In the genomic region with DNA sequence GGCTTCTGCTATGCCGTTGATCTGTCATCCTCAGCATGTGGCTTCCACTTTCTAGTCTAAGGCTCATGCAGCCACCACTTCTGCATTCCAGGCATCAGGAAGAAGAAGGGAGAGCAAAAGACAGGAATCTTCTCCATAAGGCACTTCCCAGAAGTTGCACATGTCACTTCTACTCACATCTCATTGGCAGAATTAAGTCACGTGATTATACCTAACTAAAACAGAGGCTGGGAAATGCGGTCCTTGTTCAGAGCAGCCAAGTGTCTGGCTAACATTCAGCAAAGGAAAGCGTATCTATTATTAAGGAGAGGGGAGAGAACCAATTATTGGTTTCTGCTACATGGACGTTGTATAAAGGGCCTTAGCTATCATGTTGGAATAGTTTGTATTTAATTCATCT, we compare ENCODE assay signal across 19 cellular contexts.
A peak's percentile ranks its signal among the peaks of the same experiment; 100 is the strongest.
DNase-seq lines count a peak whose midpoint lies in the region; ATAC-seq, FAIRE-seq and TF ChIP-seq lines count a peak whose summit lies in the region.
"Had no signal": no experiment of that assay in that cellular context is flagged by ENCODE, and none has a peak within 500 bp of the region (broad histone marks: within the 10 kb centered on the region; RNA-seq: fewer than 3 reads in every experiment).

No MANE protein-coding gene starts in this region.

- TF ChIP-seq CTCF in HepG2 (CRISPR knock-in tag; IDR thresholded peaks at IDR 0.05), result no peak
- no peak for TF ChIP-seq CTCF in right lobe of liver (IDR thresholded peaks at IDR 0.05)
- no peak for TF ChIP-seq CTCF in K562 (IDR thresholded peaks at IDR 0.05 in 2 of 3, conservative IDR thresholded peaks at IDR 0.05 in 1 of 3; ENCODE audit: insufficient read depth in 2 of 3, low read depth in 1 of 3, low read length in 3 of 3)
- TF ChIP-seq CTCF in neural progenitor cell (IDR thresholded peaks at IDR 0.05), result no peak

- DNase-seq in HepG2 (ENCODE audit: low spot score), result no peak
- DNase-seq in right lobe of liver, result no peak
- peak in 3 of 4 experiments; percentile 13 to 23 (median 19) for DNase-seq in K562 (ENCODE audit: extremely low read depth in 1 of 4, low spot score in 3 of 4)
- DNase-seq in neural progenitor cell (ENCODE audit: low spot score), result no peak
- DNase-seq in stimulated activated CD4-positive, alpha-beta T cell treated with anti-CD3 and anti-CD28 coated beads, Interleukin-12 subunit alpha, Interleukin-12 subunit beta, amount 100 ng/mL, for 4 hours, result no peak
- no peak for DNase-seq in stimulated activated CD4-positive, alpha-beta T cell treated with anti-CD3 and anti-CD28 coated beads, Interleukin-4, amount 100 ng/mL, for 24 hours
- DNase-seq in NK-92 treated with Interleukin-12 subunit alpha and Interleukin-12 subunit beta, amount 100 ng/mL, for 24 hours (lab: John Stamatoyannopoulos, UW), result no peak
- DNase-seq: CD8-positive, alpha-beta T cell; COR-L47; DMS153; GF-D8; GOT3; HFFc6; KG1 had no signal

- no peaks in the 10 kb centered on the region for H3K36me3 Mint-ChIP-seq in neural progenitor cell
- H3K36me3 Mint-ChIP-seq: CD14-positive monocyte; CD8-positive, alpha-beta T cell had no signal

- H3K4me1 ChIP-seq in HepG2 (ENCODE audit: insufficient read depth, low read length) (no peaks in the 10 kb centered on the region), right lobe of liver (no peaks in the 10 kb centered on the region), K562 (replicated peaks in 1 of 2; ENCODE audit: control insufficient read depth in 2 of 2, insufficient read depth in 2 of 2, low read length in 2 of 2) (no peaks in the 10 kb centered on the region), neural progenitor cell (peaks cover 13% of the 10 kb centered on the region)
- H3K4me1 ChIP-seq: HAP-1 had no signal

- H3K9me3 Mint-ChIP-seq in neural progenitor cell, result no peaks in the 10 kb centered on the region
- H3K9me3 Mint-ChIP-seq: CD8-positive, alpha-beta T cell had no signal

- peaks cover 50% of the 10 kb centered on the region for H3K4me1 Mint-ChIP-seq in neural progenitor cell

- CTCF ChIA-PET in HepG2 (lab: Yijun Ruan, JAX; ENCODE audit: low intra/inter-chr PET ratio, low total read pairs) (no interaction called here), K562 (lab: Yijun Ruan, JAX; ENCODE audit: low intra/inter-chr PET ratio) (no interaction called here)

- H4K20me1 ChIP-seq in HepG2 (ENCODE audit: insufficient read depth, low read length), result no peaks in the 10 kb centered on the region
- H4K20me1 ChIP-seq in K562 (replicated peaks; ENCODE audit: control insufficient read depth, insufficient read depth, low read length), result no peaks in the 10 kb centered on the region
- no peaks in the 10 kb centered on the region for H4K20me1 ChIP-seq in neural progenitor cell (ENCODE audit: low read depth)

- no peak for FAIRE-seq in HepG2 (lab: Jason Lieb, UNC)
- FAIRE-seq in K562 (lab: Jason Lieb, UNC), result no peak
- FAIRE-seq: D721Med had no signal

- ATAC-seq in HepG2, result no peak
- ATAC-seq in right lobe of liver, result no peak
- peak; percentile 51; the same call in 1 of the 3 replicates for ATAC-seq in K562
- ATAC-seq: CD8-positive, alpha-beta T cell had no signal

- intact Hi-C loops in HepG2 (cut with micrococcal nuclease; ENCODE audit: unreplicated experiment) (no loop called here), right lobe of liver (cut with DNase I) (no loop called here), K562 (cut with micrococcal nuclease) (no loop called here)

- TF ChIP-seq RAD21 in HepG2 (CRISPR knock-in tag; IDR thresholded peaks at IDR 0.05) (no peak), K562 (CRISPR knock-in tag; conservative IDR thresholded peaks at IDR 0.05 in 1 of 2, IDR thresholded peaks at IDR 0.05 in 1 of 2) (no peak)

- H3K9ac ChIP-seq in HepG2 (ENCODE audit: insufficient read depth, low read depth, low read length) (no peak overlapping the region), K562 (ENCODE audit: insufficient read depth in 1 of 2, low read depth in 2 of 2, low read length in 2 of 2) (no peak overlapping the region), neural progenitor cell (no peak overlapping the region)

- H3K4me3 Mint-ChIP-seq in neural progenitor cell, result no peak overlapping the region
- H3K4me3 Mint-ChIP-seq: CD8-positive, alpha-beta T cell; HFFc6 had no signal

- H3F3A ChIP-seq in neural progenitor cell (ENCODE audit: low read depth), result no peaks in the 10 kb centered on the region

- H3K27me3 Mint-ChIP-seq in neural progenitor cell (ENCODE audit: insufficient read depth, low read depth), result peaks cover 2% of the 10 kb centered on the region

- WGBS in HepG2 (ENCODE audit: low lambda C conversion rate), result 39% methylated on average over 5 of the region's 5 CpGs
- 73% methylated on average over 5 of the region's 5 CpGs for WGBS in right lobe of liver (ENCODE audit: insufficient coverage, low coverage, low lambda C conversion rate, missing lambda C conversion rate)
- WGBS in K562 (ENCODE audit: insufficient coverage, low coverage, missing lambda C conversion rate), result 5% methylated on average over 5 of the region's 5 CpGs

- TF ChIP-seq EP300 in HepG2 (IDR thresholded peaks at IDR 0.05; ENCODE audit: low read depth in 2 of 2, low read length in 2 of 2), result no peak
- TF ChIP-seq EP300 in HepG2 (CRISPR knock-in tag; IDR thresholded peaks at IDR 0.05; ENCODE audit: borderline replicate concordance), result no peak
- TF ChIP-seq EP300 in K562 (IDR thresholded peaks at IDR 0.05; ENCODE audit: low read length), result no peak

- no peak overlapping the region for H3K4me3 ChIP-seq in HepG2 (replicated peaks in 1 of 3; ENCODE audit: insufficient read depth in 1 of 3, low read depth in 2 of 3, low read length in 3 of 3)
- no peak overlapping the region for H3K4me3 ChIP-seq in right lobe of liver
- no peak overlapping the region for H3K4me3 ChIP-seq in K562
- H3K4me3 ChIP-seq in neural progenitor cell, result no peak overlapping the region
- H3K4me3 ChIP-seq: HAP-1 had no signal

- in situ Hi-C loops in HepG2 (cut with HindIII; ENCODE audit: extremely low pct_ligation_motif_present, low pct_unique_long_range_greater_than_20kb) (no loop called here), K562 (cut with MboI) (no loop called here)

- H3K36me3 ChIP-seq in HepG2 (replicated peaks in 1 of 2; ENCODE audit: control insufficient read depth in 1 of 2, insufficient read depth in 2 of 2, low read length in 2 of 2), result no peaks in the 10 kb centered on the region
- H3K36me3 ChIP-seq in right lobe of liver, result no peaks in the 10 kb centered on the region
- H3K36me3 ChIP-seq in K562 (ENCODE audit: control insufficient read depth, insufficient read depth, low read length), result no peaks in the 10 kb centered on the region
- H3K36me3 ChIP-seq in neural progenitor cell, result no peaks in the 10 kb centered on the region
- H3K36me3 ChIP-seq: HAP-1 had no signal

- POLR2A ChIA-PET in HepG2 (lab: Yijun Ruan, JAX), result no interaction called here
- POLR2A ChIA-PET in K562 (lab: Yijun Ruan, JAX), result no interaction called here

- TF ChIP-seq POLR2A in HepG2 (IDR thresholded peaks at IDR 0.05; ENCODE audit: insufficient read depth in 1 of 2, low read depth in 2 of 2, low read length in 2 of 2) (no peak), right lobe of liver (IDR thresholded peaks at IDR 0.05) (no peak), K562 (conservative IDR thresholded peaks at IDR 0.05) (no peak)

- H3K4me2 ChIP-seq in HepG2 (ENCODE audit: low read depth, low read length) (no peak overlapping the region), K562 (ENCODE audit: insufficient read depth, low read length) (peak overlapping the region; percentile 39; the same call in 1 of the 2 replicates), neural progenitor cell (no peak overlapping the region)

- H3K79me2 ChIP-seq in HepG2 (ENCODE audit: insufficient read depth, low read length) (no peaks in the 10 kb centered on the region), K562 (ENCODE audit: control insufficient read depth, insufficient read depth, low read length) (no peaks in the 10 kb centered on the region), neural progenitor cell (ENCODE audit: low read depth) (no peaks in the 10 kb centered on the region)

- no peak overlapping the region for H3K27ac ChIP-seq in HepG2 (ENCODE audit: extremely low read length, insufficient read depth, low read length)
- H3K27ac ChIP-seq in right lobe of liver, result no peak overlapping the region
- H3K27ac ChIP-seq in K562 (ENCODE audit: extremely low read depth, low read depth, low read length), result no peak overlapping the region
- no peak overlapping the region for H3K27ac ChIP-seq in neural progenitor cell
- H3K27ac ChIP-seq: 22Rv1, HL-60 had no signal

- H2AFZ ChIP-seq in HepG2 (ENCODE audit: low read length) (no peak overlapping the region), K562 (ENCODE audit: low read depth, low read length) (peak overlapping the region; percentile 56), neural progenitor cell (replicated peaks) (peak overlapping the region; percentile 28)

- H3K27me3 ChIP-seq in HepG2 (ENCODE audit: control insufficient read depth in 1 of 2, insufficient read depth in 2 of 2, low read length in 2 of 2), result peaks cover 0 to 7% of the 10 kb centered on the region in 2 experiments; a peak in 4 of 5 replicates
- H3K27me3 ChIP-seq in right lobe of liver, result no peaks in the 10 kb centered on the region
- H3K27me3 ChIP-seq in K562 (ENCODE audit: control insufficient read depth in 2 of 2, insufficient read depth in 2 of 2, low read length in 2 of 2), result peaks cover 11 to 13% of the 10 kb centered on the region in 2 experiments; a peak in 4 of 5 replicates
- no peaks in the 10 kb centered on the region for H3K27me3 ChIP-seq in neural progenitor cell

- no peak overlapping the region for H3K27ac Mint-ChIP-seq in neural progenitor cell
- H3K27ac Mint-ChIP-seq: CD8-positive, alpha-beta T cell; HFFc6 had no signal

- no peaks in the 10 kb centered on the region for H3K9me1 ChIP-seq in K562 (ENCODE audit: control insufficient read depth, insufficient read depth, low read length)

- BruUV-seq in HepG2 (replicated peaks; lab: Mats Ljungman, UMichigan) (no TSS peak), K562 (replicated peaks; lab: Mats Ljungman, UMichigan) (no TSS peak)

- H3K9me3 ChIP-seq in HepG2 (ENCODE audit: low read length) (no peaks in the 10 kb centered on the region), right lobe of liver (no peaks in the 10 kb centered on the region), K562 (replicated peaks; ENCODE audit: control insufficient read depth, insufficient read depth, low read depth, low read length) (no peaks in the 10 kb centered on the region), neural progenitor cell (ENCODE audit: low read depth) (no peaks in the 10 kb centered on the region)
- H3K9me3 ChIP-seq: HAP-1 had no signal

TF ChIP-seq in HepG2, 621 proteins besides CTCF, POLR2A, EP300 and RAD21:
- TF ChIP-seq SIN3A (IDR thresholded peaks at IDR 0.05; ENCODE audit: borderline replicate concordance, low read depth, low read length) (no peak), RAD51 (IDR thresholded peaks at IDR 0.05; ENCODE audit: borderline replicate concordance) (peak; percentile 82)

TF ChIP-seq in K562, 482 proteins besides CTCF, POLR2A, EP300 and RAD21 (continues in another document):
- TF ChIP-seq RAD51 (IDR thresholded peaks at IDR 0.05; ENCODE audit: borderline replicate concordance, low read depth), result peak; percentile 90

Comparison
In these comparisons a context has a peak if more than half of its experiments do, and no peak if none do; other contexts are left out.
1. DNase-seq: peak in K562 (3 of 4); none in HepG2 (single experiment), right lobe of liver (0 of 3), neural progenitor cell (single experiment), stimulated activated CD4-positive, alpha-beta T cell treated with anti-CD3 and anti-CD28 coated beads, Interleukin-12 subunit alpha, Interleukin-12 subunit beta, amount 100 ng/mL, for 4 hours (single experiment), stimulated activated CD4-positive, alpha-beta T cell treated with anti-CD3 and anti-CD28 coated beads, Interleukin-4, amount 100 ng/mL, for 24 hours (single experiment) and NK-92 treated with Interleukin-12 subunit alpha and Interleukin-12 subunit beta, amount 100 ng/mL, for 24 hours (single experiment).
2. Of the 241 proteins assayed by ChIP-seq in both HepG2 and K562: peak only in HepG2: none; only in K562: TFE3 and USF2; in both: RAD51; in neither: 237; mixed calls (peak in some experiments, not most) for 1.